Comparison of ENCODE assay signal across 8 cellular contexts in genomic region chr9:130137870-130138653, GRCh38. TPM values are rescaled to one million over a fixed set of nuclear protein-coding genes. Genes with fewer than 3 reads are reported as not detected.
A peak's percentile ranks its signal among the peaks of the same experiment; 100 is the strongest.
DNase-seq lines count a peak whose midpoint lies in the region; ATAC-seq and TF ChIP-seq lines count a peak whose summit lies in the region.

No MANE protein-coding gene starts in this region.

- H3K79me2 ChIP-seq in GM23248 (ENCODE audit: insufficient read depth) (no peaks in the 10 kb centered on the region), osteoblast (ENCODE audit: insufficient read depth, low read length) (no peaks in the 10 kb centered on the region)

- H3K27me3 Mint-ChIP-seq in stimulated activated naive CD8-positive, alpha-beta T cell treated with anti-CD3 and anti-CD28 coated beads, Interleukin-15, amount 100 ng/mL, for 72 hours = peaks cover 7% of the 10 kb centered on the region

- H3K9ac ChIP-seq in GM23248 = peak overlapping the region; percentile 35

- H2AFZ ChIP-seq in GM23248 (no peak overlapping the region), osteoblast (ENCODE audit: low read length) (no peak overlapping the region)

- H3K27me3 ChIP-seq in GM23248 (replicated peaks; ENCODE audit: insufficient read depth) (no peaks in the 10 kb centered on the region), osteoblast (ENCODE audit: insufficient read depth, low read length) (no peaks in the 10 kb centered on the region)

- ATAC-seq in HG02885 (IDR thresholded peaks at IDR 0.05; ENCODE audit: poor library complexity, unreplicated experiment) (no peak), HG02973 (IDR thresholded peaks at IDR 0.05; ENCODE audit: unreplicated experiment) (no peak)
- ATAC-seq in stimulated activated naive CD8-positive, alpha-beta T cell treated with anti-CD3 and anti-CD28 coated beads, Interleukin-15, amount 100 ng/mL, for 72 hours = no peak

- TF ChIP-seq CTCF in fibroblast of pulmonary artery (IDR thresholded peaks at IDR 0.05; ENCODE audit: low read length, missing control alignments) (no peak), osteoblast (IDR thresholded peaks at IDR 0.05; ENCODE audit: extremely low read depth, low read depth, low read length) (no peak)

- H3K4me3 ChIP-seq in GM23248 (peak overlapping the region; percentile 26), fibroblast of pulmonary artery (replicated peaks; ENCODE audit: low read depth, low read length) (no peak overlapping the region), osteoblast (ENCODE audit: insufficient read depth, low read length) (peak overlapping the region; percentile 27)

- H4K20me1 ChIP-seq in GM23248 (ENCODE audit: insufficient read depth) = no peaks in the 10 kb centered on the region
- H4K20me1 ChIP-seq in osteoblast (ENCODE audit: insufficient read depth, low read length) = peaks cover 4% of the 10 kb centered on the region

- H3K36me3 ChIP-seq in GM23248 (ENCODE audit: low read depth) (no peaks in the 10 kb centered on the region), osteoblast (ENCODE audit: insufficient read depth, low read length) (peaks cover 10% of the 10 kb centered on the region)

- no peak overlapping the region for H3K27ac Mint-ChIP-seq in stimulated activated naive CD8-positive, alpha-beta T cell treated with anti-CD3 and anti-CD28 coated beads, Interleukin-15, amount 100 ng/mL, for 72 hours

- H3K4me1 ChIP-seq in GM23248 (ENCODE audit: insufficient read depth) = peaks cover 24% of the 10 kb centered on the region
- H3K4me1 ChIP-seq in osteoblast (ENCODE audit: insufficient read depth, low read length) = peaks cover 27% of the 10 kb centered on the region

- H3F3A ChIP-seq in GM23248 (ENCODE audit: insufficient read depth) = peaks cover 50% of the 10 kb centered on the region

- H3K27ac ChIP-seq in GM23248 = peak overlapping the region; percentile 82
- peak overlapping the region; percentile 79 for H3K27ac ChIP-seq in osteoblast (ENCODE audit: low read depth, low read length)

- no peak overlapping the region for H3K4me3 Mint-ChIP-seq in stimulated activated naive CD8-positive, alpha-beta T cell treated with anti-CD3 and anti-CD28 coated beads, Interleukin-15, amount 100 ng/mL, for 72 hours

- H3K9me3 ChIP-seq in GM23248 (ENCODE audit: low read depth) = no peaks in the 10 kb centered on the region
- H3K9me3 ChIP-seq in osteoblast (ENCODE audit: low read depth, low read length) = no peaks in the 10 kb centered on the region

- H3K9me3 Mint-ChIP-seq in stimulated activated naive CD8-positive, alpha-beta T cell treated with anti-CD3 and anti-CD28 coated beads, Interleukin-15, amount 100 ng/mL, for 72 hours = no peaks in the 10 kb centered on the region

- in situ Hi-C loops in GM23248 (cut with MboI) = no loop called here
- in situ Hi-C loops in SK-MEL-5 (cut with HindIII; ENCODE audit: low pct_unique_long_range_greater_than_20kb, low sequenced_read_pairs) = no loop called here

- peaks cover 72% of the 10 kb centered on the region for H3K4me1 Mint-ChIP-seq in stimulated activated naive CD8-positive, alpha-beta T cell treated with anti-CD3 and anti-CD28 coated beads, Interleukin-15, amount 100 ng/mL, for 72 hours

- 19 to 43% methylated on average over 9 to 12 of the region's 12 CpGs for WGBS in GM23248 (ENCODE audit: low coverage in 1 of 2, low lambda C conversion rate in 2 of 2, missing lambda C conversion rate in 2 of 2), 2 experiments

- H3K9me2 ChIP-seq in GM23248 (ENCODE audit: insufficient read depth) = no peaks in the 10 kb centered on the region

- DNase-seq in GM23248 = peak; percentile 97
- peak; percentile 49 for DNase-seq in SK-MEL-5 (ENCODE audit: low read depth, low spot score)
- DNase-seq in fibroblast of pulmonary artery (ENCODE audit: low read depth) = peak; percentile 93
- peak; percentile 97 for DNase-seq in osteoblast (ENCODE audit: insufficient read length, low spot score, missing footprints)
- DNase-seq in COLO668 (lab: John Stamatoyannopoulos, UW; ENCODE audit: unreplicated experiment) = no peak
- DNase-seq in stimulated activated naive CD8-positive, alpha-beta T cell treated with anti-CD3 and anti-CD28 coated beads, Interleukin-15, amount 100 ng/mL, for 72 hours = no peak

- H3K4me2 ChIP-seq in GM23248 (ENCODE audit: unreplicated experiment) (peak overlapping the region; percentile 75), osteoblast (ENCODE audit: insufficient read depth, low read length) (peak overlapping the region; percentile 46)

RNA-seq across cellular contexts. Expression of gene NCS1, which starts 34.1 kb away (rescaled TPM):
- total RNA-seq in GM23248 (2014; rRNA removed; shearing (Covaris generic)) = 32.2 and 33.0 TPM in 2 replicates
- polyA plus RNA-seq in GM23248 (2016; fragmentation: Nextera tagmentation; extraction: Ambion mirVana) = 4.7 and 5.7 TPM in 2 replicates
- total RNA-seq in SK-MEL-5 (2014; rRNA removed; shearing (Covaris generic)) = 90.7 and 92.8 TPM in 2 replicates
- polyA plus RNA-seq in SK-MEL-5 (2015; cell fraction: cytosol; rRNA removed) = 86.3 and 116 TPM in 2 replicates
- polyA plus RNA-seq in SK-MEL-5 (2015; cell fraction: nucleus; rRNA removed) = 37.5 and 42.5 TPM in 2 replicates
- total RNA-seq in osteoblast = 43.0 and 49.9 TPM in 2 replicates

Comparison
In these comparisons a context has a peak if more than half of its experiments do, and no peak if none do; other contexts are left out.
1. DNase-seq: peak in GM23248 (single experiment), SK-MEL-5 (single experiment), fibroblast of pulmonary artery (single experiment) and osteoblast (single experiment); none in COLO668 (single experiment) and stimulated activated naive CD8-positive, alpha-beta T cell treated with anti-CD3 and anti-CD28 coated beads, Interleukin-15, amount 100 ng/mL, for 72 hours (0 of 2).